In genomic region chr2:98369710-98370239, GRCh38 we compare ENCODE assay signal across 8 cellular contexts. TPM values are rescaled to one million over a fixed set of nuclear protein-coding genes. Genes with fewer than 3 reads are reported as not detected.
"Had no signal": no experiment of that assay in that cellular context is flagged by ENCODE, and none has a peak within 500 bp of the region (broad histone marks: within the 10 kb centered on the region; RNA-seq: fewer than 3 reads in every experiment).

No MANE protein-coding gene starts in this region.

- H3K4me1 Mint-ChIP-seq: IgD-negative memory B cell had no signal

- H3K4me2 ChIP-seq: GM23338 had no signal

- ATAC-seq: GM23338 had no signal

- H3K4me3 Mint-ChIP-seq: GM23338, H9, IgD-negative memory B cell had no signal

- H2AFZ ChIP-seq: GM23338 had no signal

- DNase-seq: H9, HCEC 1CT had no signal

- FAIRE-seq: H1, H54, HTR-8/SVneo had no signal

- H3K4me3 ChIP-seq: GM23338 had no signal

- H3K27ac Mint-ChIP-seq: GM23338, H9, IgD-negative memory B cell had no signal

RNA-seq across cellular contexts. Expression of gene CNGA3, which starts 23.5 kb away (rescaled TPM):
- total RNA-seq: GM23338, H1, H9, HT-29 had no signal
- polyA plus RNA-seq: GM23338, IgD-negative memory B cell had no signal
